In the genomic region with DNA sequence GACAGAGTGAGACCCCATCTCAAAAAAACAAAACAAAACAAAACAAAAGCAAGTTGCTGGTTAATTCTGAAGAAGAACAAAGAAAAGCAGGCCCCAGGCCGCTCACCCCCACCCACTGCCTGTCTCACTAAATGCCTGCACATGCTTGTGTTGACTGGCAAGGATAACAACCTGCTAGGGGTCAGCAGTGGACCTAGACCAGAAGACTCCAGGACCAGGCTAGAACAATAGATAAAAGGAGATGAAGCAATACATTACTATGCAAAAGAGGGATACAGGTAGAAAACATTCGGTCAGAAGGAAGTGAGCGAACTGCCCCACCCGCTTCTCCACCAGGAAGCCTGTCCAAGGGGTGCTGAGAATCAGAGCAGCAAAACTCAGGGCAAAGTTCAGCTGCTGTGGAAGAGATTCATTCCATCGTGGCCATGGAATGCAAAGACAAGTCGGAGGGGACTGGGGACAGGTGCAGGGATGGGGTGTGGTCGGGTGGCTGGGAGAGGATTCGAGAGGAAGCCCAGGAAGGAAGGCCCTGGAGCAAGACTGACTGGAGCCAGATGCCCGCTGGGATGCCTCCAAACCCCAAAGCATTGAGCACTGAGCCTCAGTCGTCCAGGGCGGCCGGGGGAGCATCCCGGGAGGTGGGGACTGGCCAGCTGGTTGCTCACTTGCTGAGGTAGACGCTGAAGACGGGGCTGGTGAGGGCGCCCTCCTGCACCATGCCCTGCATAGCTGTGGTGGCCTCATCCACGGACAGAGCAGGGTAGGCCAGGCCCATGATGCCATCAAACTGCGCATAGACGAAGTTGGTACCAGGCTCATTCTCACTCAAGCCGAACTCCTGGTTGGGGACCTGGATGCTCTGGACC, we compare ENCODE assay signal across 26 cellular contexts. TPM values are rescaled to one million over a fixed set of nuclear protein-coding genes. Genes with fewer than 3 reads are reported as not detected.
DNase-seq lines count a peak whose midpoint lies in the region; TF ChIP-seq lines count a peak whose summit lies in the region.
"Had no signal": no experiment of that assay in that cellular context is flagged by ENCODE, and none has a peak within 500 bp of the region (broad histone marks: within the 10 kb centered on the region; RNA-seq: fewer than 3 reads in every experiment).

No MANE protein-coding gene starts in this region.

- H3K79me2 ChIP-seq in PC-9 (ENCODE audit: low read depth) (no peaks in the 10 kb centered on the region), hepatocyte (no peaks in the 10 kb centered on the region), neural progenitor cell (ENCODE audit: low read depth) (no peaks in the 10 kb centered on the region)

- H3K36me3 Mint-ChIP-seq in Caco-2 (ENCODE audit: insufficient read depth, unreplicated experiment) (peaks cover 14% of the 10 kb centered on the region), neural progenitor cell (no peaks in the 10 kb centered on the region), CD14-positive monocyte (no peaks in the 10 kb centered on the region)
- H3K36me3 Mint-ChIP-seq: activated naive CD4-positive, alpha-beta T cell treated with anti-CD3 and anti-CD28 coated beads, Interleukin-2, amount 10 ng/mL, durations not matched to agents 7 days and 5 days; T-cell had no signal

- 71% methylated on average over 20 of the region's 20 CpGs for WGBS in hepatocyte (ENCODE audit: low lambda C conversion rate, missing lambda C conversion rate)
- WGBS in adrenal gland, 4 donors = 85 to 92% (median 88%) methylated on average over 12 to 20 of the region's 20 CpGs

- H3F3A ChIP-seq in PC-9 (ENCODE audit: insufficient read depth, low read depth) = peaks cover 32% of the 10 kb centered on the region
- H3F3A ChIP-seq in neural progenitor cell (ENCODE audit: low read depth) = no peaks in the 10 kb centered on the region

- H3K27ac Mint-ChIP-seq in Caco-2 (ENCODE audit: unreplicated experiment) (peak overlapping the region; percentile 92), neural progenitor cell (no peak overlapping the region), CD14-positive monocyte (peak overlapping the region in 1 of 7 donors; percentile 54)
- H3K27ac Mint-ChIP-seq: activated naive CD4-positive, alpha-beta T cell treated with anti-CD3 and anti-CD28 coated beads, Interleukin-2, amount 10 ng/mL, durations not matched to agents 7 days and 5 days; T-cell had no signal

- H3K4me1 Mint-ChIP-seq in Caco-2 (ENCODE audit: low read depth, unreplicated experiment) = peaks cover 34% of the 10 kb centered on the region
- peaks cover 2% of the 10 kb centered on the region for H3K4me1 Mint-ChIP-seq in neural progenitor cell
- H3K4me1 Mint-ChIP-seq in CD14-positive monocyte = peaks cover 8% of the 10 kb centered on the region
- H3K4me1 Mint-ChIP-seq: activated naive CD4-positive, alpha-beta T cell treated with anti-CD3 and anti-CD28 coated beads, Interleukin-2, amount 10 ng/mL, durations not matched to agents 7 days and 5 days; T-cell had no signal

- H3K9me3 Mint-ChIP-seq in Caco-2 (ENCODE audit: unreplicated experiment) (no peaks in the 10 kb centered on the region), neural progenitor cell (no peaks in the 10 kb centered on the region), CD14-positive monocyte (peaks cover 0 to 2% (median 0%) of the 10 kb centered on the region in 7 donors)
- H3K9me3 Mint-ChIP-seq: activated naive CD4-positive, alpha-beta T cell treated with anti-CD3 and anti-CD28 coated beads, Interleukin-2, amount 10 ng/mL, durations not matched to agents 7 days and 5 days; activated T-cell treated with anti-CD3 and anti-CD28 coated beads, Interleukin-2, amount 50 U/mL, for 4 hours; T-cell had no signal

- H3K4me2 ChIP-seq in PC-9 = peak overlapping the region; percentile 60
- H3K4me2 ChIP-seq in hepatocyte = peak overlapping the region; percentile 17
- H3K4me2 ChIP-seq in neural progenitor cell = no peak overlapping the region

- peak; percentile 92 to 96 for DNase-seq in Caco-2
- peak; percentile 75 to 94 for DNase-seq in PC-9
- DNase-seq in hepatocyte (ENCODE audit: low spot score) = peak; percentile 78
- DNase-seq in neural progenitor cell (ENCODE audit: low spot score) = no peak
- no peak for DNase-seq in NK-92 (lab: John Stamatoyannopoulos, UW; ENCODE audit: unreplicated experiment)
- no peak for DNase-seq in adrenal gland
- DNase-seq in NAMALWA (ENCODE audit: low spot score) = no peak
- DNase-seq in CD14-positive monocyte (ENCODE audit: low spot score) = no peak
- DNase-seq: ACHN; activated CD8-positive, alpha-beta memory T cell treated with anti-CD3 and anti-CD28 coated beads for 24 hours; activated naive CD4-positive, alpha-beta T cell treated with anti-CD3 and anti-CD28 coated beads, Interleukin-2, amount 10 ng/mL, durations not matched to agents 7 days and 5 days; activated T-cell treated with anti-CD3 and anti-CD28 coated beads, Interleukin-2, amount 50 U/mL, for 4 hours; DMS 273 treated with DMSO at 0.1 percent for 48 hours; GDM1; HCEC 1CT; midbrain; NCI-H1436 treated with DMSO at 0.1 percent for 48 hours; NCI-H524 treated with DMSO at 0.1 percent for 48 hours; retina; SHP77; stimulated activated CD4-positive, alpha-beta T cell treated with anti-CD3 and anti-CD28 coated beads, Interleukin-15, amount 100 ng/mL, for 24 hours; T-cell had no signal

- TF ChIP-seq POLR2A in adrenal gland (IDR thresholded peaks at IDR 0.05) = no peak

- H3K9me3 ChIP-seq in Caco-2 (no peaks in the 10 kb centered on the region), PC-9 (ENCODE audit: insufficient read depth, low read depth) (no peaks in the 10 kb centered on the region), hepatocyte (ENCODE audit: low read depth) (no peaks in the 10 kb centered on the region), neural progenitor cell (ENCODE audit: low read depth) (no peaks in the 10 kb centered on the region), adrenal gland (replicated peaks in 1 of 3) (no peaks in the 10 kb centered on the region)
- H3K9me3 ChIP-seq: ascending aorta; BLaER1 treated with 17β-estradiol and CSF1 and Interleukin-3, amounts not matched to agents 10 nM and 100 nM; neutrophil had no signal

- no peak overlapping the region for H3K9ac ChIP-seq in neural progenitor cell

- H4K20me1 ChIP-seq in PC-9 (ENCODE audit: insufficient read depth) (no peaks in the 10 kb centered on the region), hepatocyte (ENCODE audit: insufficient read depth, poor library complexity, severe bottlenecking) (no peaks in the 10 kb centered on the region), neural progenitor cell (ENCODE audit: low read depth) (no peaks in the 10 kb centered on the region)
- H4K20me1 ChIP-seq: BLaER1 treated with 17β-estradiol and CSF1 and Interleukin-3, amounts not matched to agents 10 nM and 100 nM had no signal

- peak overlapping the region; percentile 84 for H3K27ac ChIP-seq in PC-9
- peak overlapping the region; percentile 93 for H3K27ac ChIP-seq in hepatocyte
- H3K27ac ChIP-seq in neural progenitor cell = no peak overlapping the region
- H3K27ac ChIP-seq in adrenal gland = no peak overlapping the region
- H3K27ac ChIP-seq: ascending aorta, neutrophil had no signal

- no TSS peak for BruUV-seq in Caco-2 (replicated peaks; lab: Mats Ljungman, UMichigan)
- no TSS peak for BruUV-seq in PC-9 (replicated peaks; lab: Mats Ljungman, UMichigan)

- POLR2A ChIA-PET in Caco-2 (lab: Charles Lee) = no interaction called here
- POLR2A ChIA-PET in PC-9 (lab: Charles Lee; ENCODE audit: unreplicated experiment) = interaction anchor here (0.7 kb wide), 1 partner anchor 19 kb away, joined by 4 read pairs; no protein-coding TSS in a partner anchor

- H3K27me3 ChIP-seq in Caco-2 (replicated peaks; ENCODE audit: control insufficient read depth, insufficient read depth, low read length) = no peaks in the 10 kb centered on the region
- H3K27me3 ChIP-seq in PC-9 (ENCODE audit: insufficient read depth, low read depth) = no peaks in the 10 kb centered on the region
- no peaks in the 10 kb centered on the region for H3K27me3 ChIP-seq in hepatocyte
- no peaks in the 10 kb centered on the region for H3K27me3 ChIP-seq in neural progenitor cell
- no peaks in the 10 kb centered on the region for H3K27me3 ChIP-seq in adrenal gland
- H3K27me3 ChIP-seq: ascending aorta; BLaER1 treated with 17β-estradiol and CSF1 and Interleukin-3, amounts not matched to agents 10 nM and 100 nM; neutrophil had no signal

- intact Hi-C loops in Caco-2 (cut with micrococcal nuclease; ENCODE audit: unreplicated experiment) (loop anchor here (1.0 kb wide), 1 partner anchor 34 kb away; no protein-coding TSS in a partner anchor), PC-9 (cut with micrococcal nuclease; ENCODE audit: unreplicated experiment) (no loop called here), adrenal gland (cut with DNase I) (no loop called here), CD14-positive monocyte (cut with micrococcal nuclease) (no loop called here)

- H3K4me1 ChIP-seq in Caco-2 = peaks cover 54% of the 10 kb centered on the region
- H3K4me1 ChIP-seq in PC-9 (replicated peaks; ENCODE audit: insufficient read depth) = peaks cover 46% of the 10 kb centered on the region
- H3K4me1 ChIP-seq in hepatocyte (ENCODE audit: insufficient read depth) = peaks cover 27% of the 10 kb centered on the region
- H3K4me1 ChIP-seq in neural progenitor cell = peaks cover 4% of the 10 kb centered on the region
- H3K4me1 ChIP-seq in adrenal gland (replicated peaks in 1 of 2) = no peaks in the 10 kb centered on the region
- H3K4me1 ChIP-seq: ascending aorta had no signal

- CTCF ChIA-PET in Caco-2 (lab: Charles Lee) (interaction anchor here (0.7 kb wide), 2 partner anchors 44 to 374 kb away, joined by 3 to 4 read pairs; no protein-coding TSS in a partner anchor), PC-9 (lab: Charles Lee) (no interaction called here)

- H3K4me3 Mint-ChIP-seq in Caco-2 (ENCODE audit: unreplicated experiment) (peak overlapping the region; percentile 3), neural progenitor cell (peak overlapping the region; percentile 31), CD14-positive monocyte (no peak overlapping the region)
- H3K4me3 Mint-ChIP-seq: activated naive CD4-positive, alpha-beta T cell treated with anti-CD3 and anti-CD28 coated beads, Interleukin-2, amount 10 ng/mL, durations not matched to agents 7 days and 5 days; activated T-cell treated with anti-CD3 and anti-CD28 coated beads, Interleukin-2, amount 50 U/mL, for 4 hours; T-cell had no signal

- no peaks in the 10 kb centered on the region for H3K27me3 Mint-ChIP-seq in Caco-2 (ENCODE audit: insufficient read depth, unreplicated experiment)
- peaks cover 6% of the 10 kb centered on the region for H3K27me3 Mint-ChIP-seq in neural progenitor cell (ENCODE audit: insufficient read depth, low read depth)
- H3K27me3 Mint-ChIP-seq in CD14-positive monocyte (ENCODE audit: low read depth in 3 of 3) = peaks cover 1 to 3% (median 2%) of the 10 kb centered on the region in 3 donors
- H3K27me3 Mint-ChIP-seq: T-cell had no signal

- no peaks in the 10 kb centered on the region for H3K9me2 ChIP-seq in PC-9 (ENCODE audit: insufficient read depth)
- H3K9me2 ChIP-seq in hepatocyte (replicated peaks; ENCODE audit: insufficient read depth) = no peaks in the 10 kb centered on the region

- TF ChIP-seq CTCF in Caco-2 (IDR thresholded peaks at IDR 0.05; ENCODE audit: insufficient read depth in 1 of 2, low read depth in 1 of 2, low read length in 1 of 2, severe bottlenecking in 1 of 2, unreplicated experiment in 1 of 2) = peak in 1 of 2 experiments; percentile 43
- 0 out of 2 replicates have a peak, but pooled peaks have one; percentile 18 for TF ChIP-seq CTCF in PC-9 (conservative IDR thresholded peaks at IDR 0.05)
- no peak for TF ChIP-seq CTCF in hepatocyte (IDR thresholded peaks at IDR 0.05; ENCODE audit: poor library complexity)
- TF ChIP-seq CTCF in neural progenitor cell (IDR thresholded peaks at IDR 0.05) = no peak
- TF ChIP-seq CTCF in adrenal gland (IDR thresholded peaks at IDR 0.05) = no peak
- TF ChIP-seq CTCF in CD14-positive monocyte (IDR thresholded peaks at IDR 0.05) = no peak

- H2AFZ ChIP-seq in PC-9 (0 out of 2 replicates have a peak overlapping the region, but pooled peaks have one; percentile 9), hepatocyte (no peak overlapping the region), neural progenitor cell (replicated peaks) (no peak overlapping the region)

- H3K36me3 ChIP-seq in Caco-2 (ENCODE audit: control insufficient read depth, insufficient read depth, low read length) = no peaks in the 10 kb centered on the region
- H3K36me3 ChIP-seq in PC-9 (ENCODE audit: low read depth) = no peaks in the 10 kb centered on the region
- no peaks in the 10 kb centered on the region for H3K36me3 ChIP-seq in hepatocyte (replicated peaks; ENCODE audit: insufficient read depth, low read depth)
- H3K36me3 ChIP-seq in neural progenitor cell = no peaks in the 10 kb centered on the region
- no peaks in the 10 kb centered on the region for H3K36me3 ChIP-seq in adrenal gland (replicated peaks in 1 of 2)
- H3K36me3 ChIP-seq: ascending aorta; BLaER1 treated with 17β-estradiol and CSF1 and Interleukin-3, amounts not matched to agents 10 nM and 100 nM; neutrophil had no signal

- no peak overlapping the region for H3K4me3 ChIP-seq in Caco-2 (ENCODE audit: low read depth, low read length)
- H3K4me3 ChIP-seq in PC-9 = no peak overlapping the region
- no peak overlapping the region for H3K4me3 ChIP-seq in hepatocyte
- no peak overlapping the region for H3K4me3 ChIP-seq in neural progenitor cell
- no peak overlapping the region for H3K4me3 ChIP-seq in adrenal gland
- H3K4me3 ChIP-seq: ascending aorta; BLaER1 treated with 17β-estradiol and CSF1 and Interleukin-3, amounts not matched to agents 10 nM and 100 nM had no signal

RNA-seq across cellular contexts. Expression of a gene that starts 5.3 kb away (rescaled TPM):
- 8.9 and 12.2 TPM in 2 replicates for total RNA-seq in Caco-2 (2022)
- total RNA-seq in PC-9 (2021) = not detected in 2 replicates
- total RNA-seq in hepatocyte = 114 and 128 TPM in 2 replicates
- polyA plus RNA-seq in hepatocyte = 67.4 and 109 TPM in 2 replicates
- not detected in 2 replicates for total RNA-seq in neural progenitor cell (ENCODE audit: low replicate concordance)
- 1 to 10 TPM in 1 of 8 donors, under 1 TPM in 1, not detected in 6; 0.57 to 1.2 TPM for total RNA-seq in adrenal gland
- polyA plus RNA-seq in adrenal gland = 1 to 10 TPM in 2 of 3 donors, not detected in 1; 1.1 to 1.6 TPM
- polyA plus RNA-seq in CD14-positive monocyte = not detected
- total RNA-seq: M059J had no signal

RNA-seq across cellular contexts. Expression of a gene that starts 6.5 kb away (rescaled TPM):
- total RNA-seq in Caco-2 (2022) (3.8 and 3.9 TPM in 2 replicates), PC-9 (2021) (7.3 and 8.6 TPM in 2 replicates), hepatocyte (10.1 and 14.2 TPM in 2 replicates), neural progenitor cell (ENCODE audit: low replicate concordance) (0.13 and 0.46 TPM in 2 replicates), adrenal gland (10 to 100 TPM; 13.3 to 27.1 (median 20.2) TPM)
- polyA plus RNA-seq in hepatocyte (23.7 and 32.7 TPM in 2 replicates), adrenal gland (10 to 100 TPM in 2 of 3 donors, 1 to 10 TPM in 1; 2.1 to 47.2 (median 18.4) TPM), CD14-positive monocyte (10 to 100 TPM; 42.6 to 60.0 TPM)

RNA-seq across cellular contexts. Expression of a gene that starts 37.8 kb away (rescaled TPM):
- total RNA-seq in Caco-2 (2022) (4.1 and 4.3 TPM in 2 replicates), PC-9 (2021) (4.5 and 10.4 TPM in 2 replicates), hepatocyte (0.84 and 1.4 TPM in 2 replicates), neural progenitor cell (ENCODE audit: low replicate concordance) (1.9 and 5.3 TPM in 2 replicates), adrenal gland (10 to 100 TPM in 1 of 8 donors, 1 to 10 TPM in 6, under 1 TPM in 1; 0.30 to 12.1 (median 5.4) TPM)
- polyA plus RNA-seq in hepatocyte (4.0 and 8.4 TPM in 2 replicates), adrenal gland (10 to 100 TPM in 2 of 3 donors, 1 to 10 TPM in 1; 2.1 to 21.2 (median 14.0) TPM), CD14-positive monocyte (1 to 10 TPM; 1.3 to 2.6 TPM)

RNA-seq across cellular contexts. Expression of a gene that starts 38.7 kb away (rescaled TPM):
- 1.8 and 2.8 TPM in 2 replicates for total RNA-seq in Caco-2 (2022)
- total RNA-seq in PC-9 (2021) = 8.4 and 9.2 TPM in 2 replicates
- total RNA-seq in hepatocyte = 1.2 and 4.0 TPM in 2 replicates
- 0.80 and 1.3 TPM in 2 replicates for polyA plus RNA-seq in hepatocyte
- total RNA-seq in neural progenitor cell (ENCODE audit: low replicate concordance) = 1.1 TPM in 1 of 2 replicates, not detected in the other
- 1 to 10 TPM in 6 of 8 donors, under 1 TPM in 1, not detected in 1; 0.28 to 7.1 (median 3.9) TPM for total RNA-seq in adrenal gland
- polyA plus RNA-seq in adrenal gland = 1 to 10 TPM in 2 of 3 donors, not detected in 1; 3.6 to 5.3 TPM
- not detected for polyA plus RNA-seq in CD14-positive monocyte
- total RNA-seq: activated T-cell treated with anti-CD3 and anti-CD28 coated beads, Interleukin-2, amount 50 U/mL, for 4 hours had no signal

RNA-seq across cellular contexts. Expression of a gene that starts 45.6 kb away (rescaled TPM):
- 224 and 260 TPM in 2 replicates for total RNA-seq in Caco-2 (2022)
- 143 and 170 TPM in 2 replicates for total RNA-seq in PC-9 (2021)
- total RNA-seq in hepatocyte = 127 and 197 TPM in 2 replicates
- polyA plus RNA-seq in hepatocyte = 211 and 240 TPM in 2 replicates
- 177 and 182 TPM in 2 replicates for total RNA-seq in neural progenitor cell (ENCODE audit: low replicate concordance)
- 100 to 1,000 TPM; 146 to 281 (median 212) TPM for total RNA-seq in adrenal gland
- 100 to 1,000 TPM; 272 to 507 (median 343) TPM for polyA plus RNA-seq in adrenal gland
- 100 to 1,000 TPM; 343 to 382 TPM for polyA plus RNA-seq in CD14-positive monocyte

Comparison
In these comparisons a context has a peak if more than half of its experiments do, and no peak if none do; other contexts are left out.
1. DNase-seq: peak in Caco-2 (2 of 2), PC-9 (2 of 2) and hepatocyte (single experiment); none in neural progenitor cell (single experiment), NK-92 (single experiment), adrenal gland (0 of 7), NAMALWA (single experiment) and CD14-positive monocyte (single experiment).
2. H3K4me3 Mint-ChIP-seq: peak in Caco-2 (single experiment) and neural progenitor cell (single experiment); none in CD14-positive monocyte (0 of 2).
3. H3K27ac ChIP-seq: peak in PC-9 (single experiment) and hepatocyte (single experiment); none in neural progenitor cell (single experiment) and adrenal gland (0 of 5).